ENCODE assay signal across 8 cellular contexts in the genomic region with DNA sequence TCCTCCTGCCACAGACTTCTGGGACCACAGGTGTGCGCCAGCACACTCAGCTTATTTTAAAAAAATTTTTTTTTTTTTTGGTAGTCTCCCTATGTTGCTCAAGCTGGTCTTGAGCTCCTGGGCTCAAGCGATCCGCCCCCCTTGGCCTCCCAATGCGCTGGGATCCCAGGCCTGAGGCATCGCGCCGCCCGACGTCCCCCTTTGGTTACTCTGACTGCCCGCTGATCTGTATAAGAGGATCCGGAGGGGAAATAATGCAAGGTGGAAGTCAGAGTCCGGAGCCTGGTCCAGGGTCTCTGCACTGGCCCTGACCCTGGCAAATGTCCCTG. TPM values are rescaled to one million over a fixed set of nuclear protein-coding genes. Genes with fewer than 3 reads are reported as not detected.
DNase-seq lines count a peak whose midpoint lies in the region; ATAC-seq, FAIRE-seq and TF ChIP-seq lines count a peak whose summit lies in the region.

No MANE protein-coding gene starts in this region.

- H3K27me3 ChIP-seq in A673 (replicated peaks; ENCODE audit: insufficient read depth, low read depth, low read length, poor library complexity), result no peaks in the 10 kb centered on the region
- no peaks in the 10 kb centered on the region for H3K27me3 ChIP-seq in K562 (ENCODE audit: control insufficient read depth in 2 of 2, insufficient read depth in 2 of 2, low read length in 2 of 2)
- H3K27me3 ChIP-seq in mesenchymal stem cell (ENCODE audit: control insufficient read depth in 1 of 2, insufficient read depth in 1 of 2, low read length in 2 of 2), result no peaks in the 10 kb centered on the region

- no peak overlapping the region for H2BK5ac ChIP-seq in mesenchymal stem cell (ENCODE audit: low read depth, low read length, poor library complexity, severe bottlenecking)

- no peak for TF ChIP-seq RAD21 in K562 (CRISPR knock-in tag; conservative IDR thresholded peaks at IDR 0.05 in 1 of 2, IDR thresholded peaks at IDR 0.05 in 1 of 2)

- H3K9ac ChIP-seq in K562 (ENCODE audit: insufficient read depth in 1 of 2, low read depth in 2 of 2, low read length in 2 of 2) (peak overlapping the region in 1 of 2 experiments; percentile 85; a peak in 1 of 4 replicates), mesenchymal stem cell (ENCODE audit: low read length) (peak overlapping the region; percentile 100)

- TF ChIP-seq CTCF in A673 (conservative IDR thresholded peaks at IDR 0.05; ENCODE audit: low read depth, low read length) (no peak), K562 (IDR thresholded peaks at IDR 0.05 in 2 of 3, conservative IDR thresholded peaks at IDR 0.05 in 1 of 3; ENCODE audit: insufficient read depth in 2 of 3, low read depth in 1 of 3, low read length in 3 of 3) (no peak)

- peak overlapping the region; percentile 87 for H4K91ac ChIP-seq in mesenchymal stem cell (ENCODE audit: low read length)

- no peak overlapping the region for H2AK5ac ChIP-seq in mesenchymal stem cell (ENCODE audit: low read length, severe bottlenecking)

- H3K4me3 ChIP-seq in A673 (ENCODE audit: low read depth, low read length, poor library complexity, severe bottlenecking) (peak overlapping the region; percentile 93), K562 (peak overlapping the region; percentile 63; the same call in 1 of the 2 replicates), mesenchymal stem cell (ENCODE audit: insufficient read depth in 1 of 2, low read depth in 1 of 2, low read length in 2 of 2) (peak overlapping the region; percentile 89 to 100)

- no peak overlapping the region for H2BK12ac ChIP-seq in mesenchymal stem cell (ENCODE audit: low read length in 2 of 2)

- in situ Hi-C loops in K562 (cut with MboI), result no loop called here

- CTCF ChIA-PET in A673 (lab: Charles Lee), result no interaction called here
- CTCF ChIA-PET in K562 (lab: Yijun Ruan, JAX; ENCODE audit: low intra/inter-chr PET ratio), result no interaction called here

- H3K14ac ChIP-seq in mesenchymal stem cell (ENCODE audit: low read length in 2 of 2), result no peak overlapping the region

- TF ChIP-seq EP300 in K562 (IDR thresholded peaks at IDR 0.05; ENCODE audit: low read length), result no peak

- BruUV-seq in A673 (replicated peaks; lab: Mats Ljungman, UMichigan), result TSS peak; percentile 86
- no TSS peak for BruUV-seq in K562 (replicated peaks; lab: Mats Ljungman, UMichigan)

- FAIRE-seq in K562 (lab: Jason Lieb, UNC), result no peak

- intact Hi-C loops in A673 (cut with micrococcal nuclease; ENCODE audit: unreplicated experiment), result loop anchor here (1.0 kb wide), 1 partner anchor 40 kb away; a partner anchor contains a TSS
- intact Hi-C loops in K562 (cut with micrococcal nuclease), result loop anchor here (5.0 kb wide), 1 partner anchor 42 kb away; a partner anchor contains a TSS

- H3K9me1 ChIP-seq in K562 (ENCODE audit: control insufficient read depth, insufficient read depth, low read length), result no peaks in the 10 kb centered on the region

- ATAC-seq in HG02870 (IDR thresholded peaks at IDR 0.05; ENCODE audit: unreplicated experiment) (peak; percentile 10), K562 (no peak), esophagus mucosa (no peak), GM19023 (IDR thresholded peaks at IDR 0.05; ENCODE audit: unreplicated experiment) (no peak)

- peak overlapping the region; percentile 99 for H4K8ac ChIP-seq in mesenchymal stem cell (ENCODE audit: low read length)

- DNase-seq in A673 (ENCODE audit: low spot score) (no peak), K562 (ENCODE audit: extremely low read depth in 1 of 4, low spot score in 3 of 4) (peak in 1 of 4 experiments; percentile 15), mesenchymal stem cell (no peak), NCI-H1105 (lab: John Stamatoyannopoulos, UW) (no peak), HuH-7 (ENCODE audit: low spot score) (no peak)

- peak overlapping the region; percentile 94 for H3K4me2 ChIP-seq in K562 (ENCODE audit: insufficient read depth, low read length)
- peak overlapping the region; percentile 72 for H3K4me2 ChIP-seq in mesenchymal stem cell (ENCODE audit: low read length, poor library complexity, severe bottlenecking)

- no peak overlapping the region for H2BK120ac ChIP-seq in mesenchymal stem cell (ENCODE audit: low read depth, low read length)

- H3K9me3 ChIP-seq in A673 (ENCODE audit: low read depth, low read length, poor library complexity, severe bottlenecking), result no peaks in the 10 kb centered on the region
- H3K9me3 ChIP-seq in K562 (replicated peaks; ENCODE audit: control insufficient read depth, insufficient read depth, low read depth, low read length), result peaks cover 4% of the 10 kb centered on the region; the same call in 1 of the 2 replicates
- H3K9me3 ChIP-seq in mesenchymal stem cell (ENCODE audit: control insufficient read depth, low read length), result no peaks in the 10 kb centered on the region

- peak overlapping the region; percentile 80 to 87 for H3K4ac ChIP-seq in mesenchymal stem cell (ENCODE audit: low read depth in 1 of 2, low read length in 2 of 2)

- POLR2A ChIA-PET in A673 (lab: Charles Lee; ENCODE audit: low non-redundant PET) (no interaction called here), K562 (lab: Yijun Ruan, JAX) (interaction anchor here (0.6 kb wide), 1 partner anchor 12 kb away, joined by 3 read pairs; no protein-coding TSS in a partner anchor)

- H3K79me2 ChIP-seq in K562 (ENCODE audit: control insufficient read depth, insufficient read depth, low read length), result peaks cover 26% of the 10 kb centered on the region

- H3K23ac ChIP-seq in mesenchymal stem cell (ENCODE audit: low read length in 2 of 2), result no peak overlapping the region

- H2AFZ ChIP-seq in K562 (ENCODE audit: low read depth, low read length) (peak overlapping the region; percentile 97), mesenchymal stem cell (ENCODE audit: low read depth, low read length) (peak overlapping the region; percentile 98)

- peaks cover 18% of the 10 kb centered on the region for H3K79me1 ChIP-seq in mesenchymal stem cell (replicated peaks; ENCODE audit: low read length, poor library complexity, severe bottlenecking)

- 96% methylated on average over 9 of the region's 12 CpGs for WGBS in K562 (ENCODE audit: insufficient coverage, low coverage, missing lambda C conversion rate)
- WGBS in mesenchymal stem cell, result 28% methylated on average over 12 of the region's 12 CpGs

- peak overlapping the region; percentile 79 to 86 for H3K18ac ChIP-seq in mesenchymal stem cell (ENCODE audit: low read depth in 1 of 2, low read length in 2 of 2)

- H3K27ac ChIP-seq in A673 (ENCODE audit: low read depth, low read length, poor library complexity, severe bottlenecking), result peak overlapping the region; percentile 87
- peak overlapping the region; percentile 84; the same call in 2 of the 3 replicates for H3K27ac ChIP-seq in K562 (ENCODE audit: extremely low read depth, low read depth, low read length)
- peak overlapping the region; percentile 79 for H3K27ac ChIP-seq in mesenchymal stem cell (ENCODE audit: low read length, poor library complexity, severe bottlenecking)

- H2BK15ac ChIP-seq in mesenchymal stem cell (ENCODE audit: low read depth, poor library complexity, severe bottlenecking), result no peak overlapping the region

- H3K36me3 ChIP-seq in A673 (ENCODE audit: insufficient read depth, low read length, poor library complexity, severe bottlenecking) (peaks cover 4% of the 10 kb centered on the region), K562 (ENCODE audit: control insufficient read depth, insufficient read depth, low read length) (peaks cover 14% of the 10 kb centered on the region; the same call in 2 of the 3 replicates), mesenchymal stem cell (ENCODE audit: control insufficient read depth in 1 of 2, insufficient read depth in 2 of 2, low read depth in 1 of 2, low read length in 2 of 2) (peaks cover 14 to 17% of the 10 kb centered on the region in 2 experiments)

- TF ChIP-seq POLR2A in K562 (conservative IDR thresholded peaks at IDR 0.05), result no peak

- H3K4me1 ChIP-seq in A673 (ENCODE audit: insufficient read depth, low read length, poor library complexity, severe bottlenecking) (peaks cover 13% of the 10 kb centered on the region), K562 (replicated peaks in 1 of 2; ENCODE audit: control insufficient read depth in 2 of 2, insufficient read depth in 2 of 2, low read length in 2 of 2) (peaks cover 7 to 10% of the 10 kb centered on the region in 2 experiments; a peak in 4 of 5 replicates), mesenchymal stem cell (ENCODE audit: control insufficient read depth, insufficient read depth, low read depth, low read length) (peaks cover 9% of the 10 kb centered on the region)

- no peaks in the 10 kb centered on the region for H4K20me1 ChIP-seq in K562 (replicated peaks; ENCODE audit: control insufficient read depth, insufficient read depth, low read length)

RNA-seq across cellular contexts. Expression of a gene that starts 0.5 kb away (rescaled TPM):
- 11.7 and 14.7 TPM in 2 replicates for total RNA-seq in A673 (2021)
- total RNA-seq in K562 (2011; cell fraction: chromatin; rRNA removed; ENCODE audit: low replicate concordance), result 23.2 and 27.8 TPM in 2 replicates
- 18.3 and 19.7 TPM in 2 replicates for total RNA-seq in K562 (2011; cell fraction: nucleolus; rRNA removed)
- total RNA-seq in K562 (2011; cell fraction: nucleoplasm; rRNA removed), result 14.2 and 19.4 TPM in 2 replicates
- 4.1 and 4.7 TPM in 2 replicates for total RNA-seq in K562 (2014; rRNA removed)
- 6.7 TPM in 2 replicates for total RNA-seq in K562 (2014; rRNA removed; fragmentation: Illumina TruSeq; extraction: Trizol)
- 4.5 and 4.9 TPM in 2 replicates for total RNA-seq in K562 (2015; rRNA removed; fragmentation: Illumina TruSeq; extraction: Trizol)
- 4.7 and 5.1 TPM in 2 replicates for total RNA-seq in K562 (2021)
- 3.9 and 6.2 TPM in 2 replicates for polyA plus RNA-seq in K562 (2011; rRNA removed)
- 1.6 and 2.5 TPM in 2 replicates for polyA plus RNA-seq in K562 (2011; cell fraction: cytosol; rRNA removed)
- 3.5 and 3.8 TPM in 2 replicates for polyA plus RNA-seq in K562 (2011; cell fraction: nucleus; rRNA removed)
- polyA plus RNA-seq in K562 (2012), result 1.1 TPM in 2 replicates
- 1.5 and 1.7 TPM in 2 replicates for polyA plus RNA-seq in K562 (2014; fragmentation: Illumina TruSeq; extraction: Trizol)
- polyA plus RNA-seq in K562 (2014; fragmentation: Nextera tagmentation; extraction: Ambion mirVana), result under 1 TPM; 0.32 to 0.77 TPM
- 0.74 and 1.4 TPM in 2 replicates for polyA plus RNA-seq in K562 (2014; rRNA removed)
- polyA minus RNA-seq in K562 (2011; rRNA and poly(A)+ RNA removed), result 25.7 and 28.7 TPM in 2 replicates
- 12.0 and 13.1 TPM in 2 replicates for polyA minus RNA-seq in K562 (2011; cell fraction: cytosol; rRNA and poly(A)+ RNA removed)
- polyA minus RNA-seq in K562 (2011; cell fraction: nucleus; rRNA and poly(A)+ RNA removed), result 7.3 and 15.2 TPM in 2 replicates
- polyA plus RNA-seq in mesenchymal stem cell (2013, experiment 1 of 2), result 3.2 TPM
- 3.0 TPM for polyA plus RNA-seq in mesenchymal stem cell (2013, experiment 2 of 2)
- 6.8 TPM for total RNA-seq in esophagus mucosa

RNA-seq across cellular contexts. Expression of a gene that starts 9.1 kb away (rescaled TPM):
- 1.2 and 1.5 TPM in 2 replicates for total RNA-seq in A673 (2021)
- 3.1 and 5.3 TPM in 2 replicates for total RNA-seq in K562 (2011; cell fraction: chromatin; rRNA removed; ENCODE audit: low replicate concordance)
- total RNA-seq in K562 (2011; cell fraction: nucleolus; rRNA removed), result 2.0 and 2.5 TPM in 2 replicates
- total RNA-seq in K562 (2011; cell fraction: nucleoplasm; rRNA removed), result 2.4 and 2.9 TPM in 2 replicates
- total RNA-seq in K562 (2014; rRNA removed), result 4.7 and 6.0 TPM in 2 replicates
- 3.3 and 3.7 TPM in 2 replicates for total RNA-seq in K562 (2014; rRNA removed; fragmentation: Illumina TruSeq; extraction: Trizol)
- 4.2 and 4.8 TPM in 2 replicates for total RNA-seq in K562 (2015; rRNA removed; fragmentation: Illumina TruSeq; extraction: Trizol)
- total RNA-seq in K562 (2021), result 7.0 and 7.6 TPM in 2 replicates
- 1.3 and 2.8 TPM in 2 replicates for polyA plus RNA-seq in K562 (2011; rRNA removed)
- 1.1 and 2.8 TPM in 2 replicates for polyA plus RNA-seq in K562 (2011; cell fraction: cytosol; rRNA removed)
- polyA plus RNA-seq in K562 (2011; cell fraction: nucleus; rRNA removed), result 1.1 and 3.2 TPM in 2 replicates
- polyA plus RNA-seq in K562 (2012), result 6.6 and 10.5 TPM in 2 replicates
- 6.8 and 7.1 TPM in 2 replicates for polyA plus RNA-seq in K562 (2014; fragmentation: Illumina TruSeq; extraction: Trizol)
- polyA plus RNA-seq in K562 (2014; fragmentation: Nextera tagmentation; extraction: Ambion mirVana), result 1 to 10 TPM; 6.0 to 9.0 TPM
- 7.3 and 8.7 TPM in 2 replicates for polyA plus RNA-seq in K562 (2014; rRNA removed)
- polyA minus RNA-seq in K562 (2011; rRNA and poly(A)+ RNA removed), result 0.60 and 2.4 TPM in 2 replicates
- polyA minus RNA-seq in K562 (2011; cell fraction: cytosol; rRNA and poly(A)+ RNA removed), result 1.3 TPM in 1 of 2 replicates, not detected in the other
- 0.40 and 1.00 TPM in 2 replicates for polyA minus RNA-seq in K562 (2011; cell fraction: nucleus; rRNA and poly(A)+ RNA removed)
- polyA plus RNA-seq in mesenchymal stem cell (2013, experiment 1 of 2), result 0.32 TPM
- 0.42 TPM for polyA plus RNA-seq in mesenchymal stem cell (2013, experiment 2 of 2)
- 1.1 TPM for total RNA-seq in esophagus mucosa

RNA-seq across cellular contexts. Expression of a gene that starts 40.3 kb away (rescaled TPM):
- total RNA-seq in A673 (2021) (53.3 and 58.4 TPM in 2 replicates), K562 (2014; rRNA removed) (18.5 and 22.1 TPM in 2 replicates), K562 (2014; rRNA removed; fragmentation: Illumina TruSeq; extraction: Trizol) (36.2 and 36.7 TPM in 2 replicates), K562 (2015; rRNA removed; fragmentation: Illumina TruSeq; extraction: Trizol) (24.7 and 24.9 TPM in 2 replicates), K562 (2021) (28.0 and 29.6 TPM in 2 replicates), esophagus mucosa (68.7 TPM)
- total RNA-seq in K562 (2011; cell fraction: chromatin; rRNA removed; ENCODE audit: low replicate concordance), result 169 and 191 TPM in 2 replicates
- 131 and 161 TPM in 2 replicates for total RNA-seq in K562 (2011; cell fraction: nucleolus; rRNA removed)
- 111 and 139 TPM in 2 replicates for total RNA-seq in K562 (2011; cell fraction: nucleoplasm; rRNA removed)
- polyA plus RNA-seq in K562 (2011; rRNA removed) (16.6 and 23.6 TPM in 2 replicates), K562 (2014; fragmentation: Illumina TruSeq; extraction: Trizol) (1.1 and 1.2 TPM in 2 replicates), K562 (2014; fragmentation: Nextera tagmentation; extraction: Ambion mirVana) (under 1 TPM; 0.45 to 0.87 TPM), K562 (2014; rRNA removed) (5.6 and 7.1 TPM in 2 replicates)
- 6.0 and 14.3 TPM in 2 replicates for polyA plus RNA-seq in K562 (2011; cell fraction: cytosol; rRNA removed)
- polyA plus RNA-seq in K562 (2011; cell fraction: nucleus; rRNA removed), result 17.9 and 23.9 TPM in 2 replicates
- polyA plus RNA-seq in K562 (2012), result 1.1 and 1.2 TPM in 2 replicates
- polyA minus RNA-seq in K562 (2011; rRNA and poly(A)+ RNA removed), result 183 and 200 TPM in 2 replicates
- 67.0 and 68.1 TPM in 2 replicates for polyA minus RNA-seq in K562 (2011; cell fraction: cytosol; rRNA and poly(A)+ RNA removed)
- 54.9 and 131 TPM in 2 replicates for polyA minus RNA-seq in K562 (2011; cell fraction: nucleus; rRNA and poly(A)+ RNA removed)
- polyA plus RNA-seq in mesenchymal stem cell (2013, experiment 1 of 2), result 2.1 TPM
- polyA plus RNA-seq in mesenchymal stem cell (2013, experiment 2 of 2), result 1.8 TPM

RNA-seq across cellular contexts. Expression of a gene that starts 48.6 kb away (rescaled TPM):
- 25.1 and 25.8 TPM in 2 replicates for total RNA-seq in A673 (2021)
- total RNA-seq in K562 (2011; cell fraction: chromatin; rRNA removed; ENCODE audit: low replicate concordance), result 8.5 and 11.7 TPM in 2 replicates
- 5.8 TPM in 2 replicates for total RNA-seq in K562 (2011; cell fraction: nucleolus; rRNA removed)
- total RNA-seq in K562 (2011; cell fraction: nucleoplasm; rRNA removed), result 4.7 and 5.3 TPM in 2 replicates
- total RNA-seq in K562 (2014; rRNA removed), result 6.8 and 7.9 TPM in 2 replicates
- 1.3 and 1.5 TPM in 2 replicates for total RNA-seq in K562 (2014; rRNA removed; fragmentation: Illumina TruSeq; extraction: Trizol)
- total RNA-seq in K562 (2015; rRNA removed; fragmentation: Illumina TruSeq; extraction: Trizol), result 1.7 and 2.0 TPM in 2 replicates
- 2.5 and 2.8 TPM in 2 replicates for total RNA-seq in K562 (2021)
- polyA plus RNA-seq in K562 (2011; rRNA removed), result 1.5 and 1.6 TPM in 2 replicates
- polyA plus RNA-seq in K562 (2011; cell fraction: cytosol; rRNA removed), result 0.97 and 2.1 TPM in 2 replicates
- polyA plus RNA-seq in K562 (2011; cell fraction: nucleus; rRNA removed), result 2.7 and 3.9 TPM in 2 replicates
- 1.4 and 1.8 TPM in 2 replicates for polyA plus RNA-seq in K562 (2012)
- polyA plus RNA-seq in K562 (2014; fragmentation: Illumina TruSeq; extraction: Trizol), result 0.76 and 0.77 TPM in 2 replicates
- under 1 TPM; 0.08 to 0.13 TPM for polyA plus RNA-seq in K562 (2014; fragmentation: Nextera tagmentation; extraction: Ambion mirVana)
- polyA plus RNA-seq in K562 (2014; rRNA removed), result 0.99 and 2.4 TPM in 2 replicates
- polyA minus RNA-seq in K562 (2011; rRNA and poly(A)+ RNA removed), result 6.0 and 7.0 TPM in 2 replicates
- 2.0 and 2.5 TPM in 2 replicates for polyA minus RNA-seq in K562 (2011; cell fraction: cytosol; rRNA and poly(A)+ RNA removed)
- polyA minus RNA-seq in K562 (2011; cell fraction: nucleus; rRNA and poly(A)+ RNA removed), result 3.0 and 8.0 TPM in 2 replicates
- polyA plus RNA-seq in mesenchymal stem cell (2013, experiment 1 of 2), result 4.7 TPM
- 5.2 TPM for polyA plus RNA-seq in mesenchymal stem cell (2013, experiment 2 of 2)
- 24.6 TPM for total RNA-seq in esophagus mucosa
